In the genomic region with DNA sequence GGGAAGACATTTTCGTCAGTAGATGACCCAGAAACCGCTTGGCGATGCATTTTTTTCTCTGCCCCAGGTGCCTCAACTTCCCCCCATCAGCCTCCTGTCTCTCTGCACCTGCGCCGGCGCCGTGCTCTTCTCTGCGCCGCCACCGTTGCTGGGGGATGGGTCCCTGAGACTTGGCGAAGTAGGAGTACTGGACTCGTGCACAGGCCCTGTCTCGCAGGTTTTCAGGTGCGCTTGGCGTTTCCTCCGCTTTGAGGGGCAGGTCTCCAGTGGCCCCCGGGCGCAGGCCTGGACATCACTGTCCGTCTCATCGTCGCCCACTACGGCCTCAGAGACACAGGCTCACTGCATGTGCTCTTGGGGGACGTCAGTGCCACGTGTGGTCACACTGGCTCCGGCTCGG, we compare ENCODE assay signal across 7 cellular contexts.
DNase-seq lines count a peak whose midpoint lies in the region; ATAC-seq and TF ChIP-seq lines count a peak whose summit lies in the region.
"Not testable (repeated sequence)": the region's sequence is repeated elsewhere in the genome, so short reads cannot be mapped to it uniquely, and the experiment has no call there.

No MANE protein-coding gene starts in this region.

- 49 to 69% methylated on average over 7 to 15 of the region's 26 CpGs for WGBS in GM23248 (ENCODE audit: low coverage in 1 of 2, low lambda C conversion rate in 2 of 2, missing lambda C conversion rate in 2 of 2), 2 experiments
- WGBS in psoas muscle, 3 donors, result 43 to 74% (median 47%) methylated on average over 4 to 15 of the region's 26 CpGs
- no CpG with 5 or more reads among the region's 26 CpGs for WGBS in suprapubic skin

- H3K27ac ChIP-seq in GM23248, breast epithelium, lower lobe of right lung, psoas muscle, suprapubic skin: not testable (repeated sequence)

- not testable (repeated sequence) for H3K9me3 Mint-ChIP-seq in activated CD4-positive, alpha-beta memory T cell treated with anti-CD3 and anti-CD28 coated beads, Interleukin-2, amount 10 ng/mL, durations not matched to agents 7 days and 5 days; activated T-helper 1 cell treated with anti-CD3 and anti-CD28 coated beads, Interleukin-12 subunit alpha, Interleukin-12 subunit beta, Interleukin-2, Interleukin-4 antibody, amounts not matched to agents 30 ng/mL and 10 ng/mL and 1 ng/mL, durations not matched to agents 14 hours and 24 hours and 36 hours

- POLR2A ChIA-PET in activated CD4-positive, alpha-beta memory T cell treated with anti-CD3 and anti-CD28 coated beads, Interleukin-2, amount 10 ng/mL, durations not matched to agents 7 days and 5 days (lab: Charles Lee), result not testable (repeated sequence)

- H3K27me3 ChIP-seq in GM23248 (replicated peaks; ENCODE audit: insufficient read depth); breast epithelium; lower lobe of right lung (ENCODE audit: low read depth); psoas muscle (ENCODE audit: insufficient read depth in 3 of 3, low read length in 2 of 3); suprapubic skin: not testable (repeated sequence)

- DNase-seq in GM23248; activated CD4-positive, alpha-beta memory T cell treated with anti-CD3 and anti-CD28 coated beads, Interleukin-2, amount 10 ng/mL, durations not matched to agents 7 days and 5 days; activated T-helper 1 cell treated with anti-CD3 and anti-CD28 coated beads, Interleukin-12 subunit alpha, Interleukin-12 subunit beta, Interleukin-2, Interleukin-4 antibody, amounts not matched to agents 30 ng/mL and 10 ng/mL and 1 ng/mL, durations not matched to agents 14 hours and 24 hours and 36 hours (ENCODE audit: low spot score); breast epithelium (ENCODE audit: low spot score in 2 of 2); lower lobe of right lung: not testable (repeated sequence)
- peak in 1 of 2 donors; percentile 15 for DNase-seq in psoas muscle
- DNase-seq in suprapubic skin (ENCODE audit: low spot score in 2 of 2), result peak in 1 of 2 donors; percentile 30

- not testable (repeated sequence) for H3K79me2 ChIP-seq in GM23248 (ENCODE audit: insufficient read depth)

- intact Hi-C loops in activated T-helper 1 cell treated with anti-CD3 and anti-CD28 coated beads, Interleukin-12 subunit alpha, Interleukin-12 subunit beta, Interleukin-2, Interleukin-4 antibody, amounts not matched to agents 30 ng/mL and 10 ng/mL and 1 ng/mL, durations not matched to agents 14 hours and 24 hours and 36 hours (cut with micrococcal nuclease); breast epithelium (cut with DNase I; ENCODE audit: low total_unique reads); lower lobe of right lung (cut with DNase I); psoas muscle (cut with DNase I): not testable (repeated sequence)

- not testable (repeated sequence) for H3K9me3 ChIP-seq in GM23248 (ENCODE audit: low read depth); breast epithelium; lower lobe of right lung; psoas muscle; suprapubic skin

- not testable (repeated sequence) for H4K20me1 ChIP-seq in GM23248 (ENCODE audit: insufficient read depth)

- TF ChIP-seq CTCF in breast epithelium (IDR thresholded peaks at IDR 0.05); lower lobe of right lung (IDR thresholded peaks at IDR 0.05); psoas muscle (IDR thresholded peaks at IDR 0.05); suprapubic skin (IDR thresholded peaks at IDR 0.05): not testable (repeated sequence)

- H2AFZ ChIP-seq in GM23248, result not testable (repeated sequence)

- not testable (repeated sequence) for H3K36me3 ChIP-seq in GM23248 (ENCODE audit: low read depth); breast epithelium; lower lobe of right lung; psoas muscle (ENCODE audit: insufficient read depth in 1 of 2, low read depth in 1 of 2); suprapubic skin

- TF ChIP-seq EP300 in suprapubic skin (IDR thresholded peaks at IDR 0.05), result not testable (repeated sequence)

- in situ Hi-C loops in GM23248 (cut with MboI), result not testable (repeated sequence)

- H3K9ac ChIP-seq in GM23248, result not testable (repeated sequence)

- peak overlapping the region; percentile 57 for H3K4me2 ChIP-seq in GM23248 (ENCODE audit: unreplicated experiment)

- not testable (repeated sequence) for TF ChIP-seq POLR2A in breast epithelium (IDR thresholded peaks at IDR 0.05); suprapubic skin (IDR thresholded peaks at IDR 0.05)

- H3K4me3 ChIP-seq in GM23248, result 0 out of 2 replicates have a peak overlapping the region, but pooled peaks have one; percentile 45
- H3K4me3 ChIP-seq in breast epithelium, result peak overlapping the region in 2 of 3 donors; percentile 24 to 38
- peak overlapping the region; percentile 31 for H3K4me3 ChIP-seq in lower lobe of right lung
- peak overlapping the region; percentile 25 for H3K4me3 ChIP-seq in psoas muscle
- H3K4me3 ChIP-seq in suprapubic skin, result peak overlapping the region; percentile 34

- CTCF ChIA-PET in activated CD4-positive, alpha-beta memory T cell treated with anti-CD3 and anti-CD28 coated beads, Interleukin-2, amount 10 ng/mL, durations not matched to agents 7 days and 5 days (lab: Charles Lee), result not testable (repeated sequence)

- not testable (repeated sequence) for H3K27ac Mint-ChIP-seq in activated CD4-positive, alpha-beta memory T cell treated with anti-CD3 and anti-CD28 coated beads, Interleukin-2, amount 10 ng/mL, durations not matched to agents 7 days and 5 days; activated T-helper 1 cell treated with anti-CD3 and anti-CD28 coated beads, Interleukin-12 subunit alpha, Interleukin-12 subunit beta, Interleukin-2, Interleukin-4 antibody, amounts not matched to agents 30 ng/mL and 10 ng/mL and 1 ng/mL, durations not matched to agents 14 hours and 24 hours and 36 hours

- H3K4me1 ChIP-seq in GM23248 (ENCODE audit: insufficient read depth); breast epithelium; lower lobe of right lung; psoas muscle; suprapubic skin: not testable (repeated sequence)

- not testable (repeated sequence) for H3F3A ChIP-seq in GM23248 (ENCODE audit: insufficient read depth)

- not testable (repeated sequence) for H3K27me3 Mint-ChIP-seq in activated CD4-positive, alpha-beta memory T cell treated with anti-CD3 and anti-CD28 coated beads, Interleukin-2, amount 10 ng/mL, durations not matched to agents 7 days and 5 days; activated T-helper 1 cell treated with anti-CD3 and anti-CD28 coated beads, Interleukin-12 subunit alpha, Interleukin-12 subunit beta, Interleukin-2, Interleukin-4 antibody, amounts not matched to agents 30 ng/mL and 10 ng/mL and 1 ng/mL, durations not matched to agents 14 hours and 24 hours and 36 hours (ENCODE audit: insufficient read depth)

- H3K4me1 Mint-ChIP-seq in activated CD4-positive, alpha-beta memory T cell treated with anti-CD3 and anti-CD28 coated beads, Interleukin-2, amount 10 ng/mL, durations not matched to agents 7 days and 5 days; activated T-helper 1 cell treated with anti-CD3 and anti-CD28 coated beads, Interleukin-12 subunit alpha, Interleukin-12 subunit beta, Interleukin-2, Interleukin-4 antibody, amounts not matched to agents 30 ng/mL and 10 ng/mL and 1 ng/mL, durations not matched to agents 14 hours and 24 hours and 36 hours (ENCODE audit: low read depth): not testable (repeated sequence)

- not testable (repeated sequence) for H3K9me2 ChIP-seq in GM23248 (ENCODE audit: insufficient read depth)

- peak overlapping the region; percentile 30 for H3K4me3 Mint-ChIP-seq in activated CD4-positive, alpha-beta memory T cell treated with anti-CD3 and anti-CD28 coated beads, Interleukin-2, amount 10 ng/mL, durations not matched to agents 7 days and 5 days
- peak overlapping the region; percentile 66 for H3K4me3 Mint-ChIP-seq in activated T-helper 1 cell treated with anti-CD3 and anti-CD28 coated beads, Interleukin-12 subunit alpha, Interleukin-12 subunit beta, Interleukin-2, Interleukin-4 antibody, amounts not matched to agents 30 ng/mL and 10 ng/mL and 1 ng/mL, durations not matched to agents 14 hours and 24 hours and 36 hours

- not testable (repeated sequence) for ATAC-seq in lower lobe of right lung, psoas muscle

- not testable (repeated sequence) for H3K36me3 Mint-ChIP-seq in activated CD4-positive, alpha-beta memory T cell treated with anti-CD3 and anti-CD28 coated beads, Interleukin-2, amount 10 ng/mL, durations not matched to agents 7 days and 5 days (ENCODE audit: low read depth); activated T-helper 1 cell treated with anti-CD3 and anti-CD28 coated beads, Interleukin-12 subunit alpha, Interleukin-12 subunit beta, Interleukin-2, Interleukin-4 antibody, amounts not matched to agents 30 ng/mL and 10 ng/mL and 1 ng/mL, durations not matched to agents 14 hours and 24 hours and 36 hours (ENCODE audit: low read depth)
